Comparison of ENCODE assay signal across 18 cellular contexts in the genomic region with DNA sequence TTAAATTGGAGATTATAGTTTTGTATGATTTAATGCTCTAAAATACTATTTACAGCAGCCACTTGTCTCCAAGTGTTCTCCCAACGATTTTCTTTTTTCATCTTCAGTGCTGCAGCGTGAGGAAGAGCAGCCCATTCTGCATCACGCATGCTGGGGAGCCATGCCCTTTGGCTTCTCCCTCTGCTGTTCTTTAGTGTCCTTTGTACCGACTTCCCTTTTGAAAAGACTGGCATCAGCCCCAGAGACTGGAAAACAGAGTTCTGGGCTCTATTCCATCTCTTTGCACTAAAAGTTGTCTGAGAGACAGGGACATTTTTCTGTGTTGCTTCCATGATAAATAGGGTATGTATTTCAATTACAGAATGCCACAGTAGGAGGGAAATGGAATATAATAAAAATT.
DNase-seq lines count a peak whose midpoint lies in the region; ATAC-seq and TF ChIP-seq lines count a peak whose summit lies in the region.
"Had no signal": no experiment of that assay in that cellular context is flagged by ENCODE, and none has a peak within 500 bp of the region (broad histone marks: within the 10 kb centered on the region; RNA-seq: fewer than 3 reads in every experiment).

No MANE protein-coding gene starts in this region.

- H3K18ac ChIP-seq in mesenchymal stem cell (ENCODE audit: low read depth in 1 of 2, low read length in 2 of 2): peak overlapping the region in 1 of 2 experiments; percentile 21

- H2AFZ ChIP-seq in mesenchymal stem cell (ENCODE audit: low read depth, low read length): no peak overlapping the region

- H4K8ac ChIP-seq in mesenchymal stem cell (ENCODE audit: low read length): no peak overlapping the region

- no peak overlapping the region for H3K23ac ChIP-seq in mesenchymal stem cell (ENCODE audit: low read length in 2 of 2)

- H3K4me1 ChIP-seq in ascending aorta: peaks cover 4 to 5% of the 10 kb centered on the region in 2 donors
- peaks cover 2% of the 10 kb centered on the region for H3K4me1 ChIP-seq in mesenchymal stem cell (ENCODE audit: control insufficient read depth, insufficient read depth, low read depth, low read length)
- H3K4me1 ChIP-seq: Caco-2, pancreas had no signal

- 87% methylated on average over 4 of the region's 4 CpGs for WGBS in mesenchymal stem cell

- H4K91ac ChIP-seq in mesenchymal stem cell (ENCODE audit: low read length): no peak overlapping the region

- H3K9me3 ChIP-seq in ascending aorta (no peaks in the 10 kb centered on the region), mesenchymal stem cell (ENCODE audit: control insufficient read depth, low read length) (no peaks in the 10 kb centered on the region)
- H3K9me3 ChIP-seq: Caco-2, heart left ventricle, pancreas had no signal

- no peaks in the 10 kb centered on the region for H3K27me3 ChIP-seq in ascending aorta
- H3K27me3 ChIP-seq in mesenchymal stem cell (ENCODE audit: control insufficient read depth in 1 of 2, insufficient read depth in 1 of 2, low read length in 2 of 2): no peaks in the 10 kb centered on the region
- H3K27me3 ChIP-seq: heart left ventricle, pancreas had no signal

- peak; percentile 82 for DNase-seq in Ammon's horn (ENCODE audit: low spot score)
- no peak for DNase-seq in ascending aorta (ENCODE audit: low spot score in 2 of 2)
- DNase-seq in left ventricle myocardium superior: no peak
- peak; percentile 74 for DNase-seq in putamen (ENCODE audit: low spot score)
- DNase-seq in NCI-H1436 (lab: John Stamatoyannopoulos, UW): no peak
- DNase-seq in mesenchymal stem cell: no peak
- DNase-seq: activated CD4-positive, alpha-beta T cell treated with anti-CD3 and anti-CD28 coated beads, Interleukin-2, amount 50 U/mL, for 48 hours; activated naive CD8-positive, alpha-beta T cell treated with anti-CD3 and anti-CD28 coated beads, Interleukin-2, amount 10 ng/mL, durations not matched to agents 7 days and 5 days; activated T-cell treated with anti-CD3 and anti-CD28 coated beads, Interleukin-2, amount 50 U/mL, for 4 hours; Caco-2; erythroblast; heart left ventricle; IMR-90; NCI-H2081; pancreas; stimulated activated naive CD8-positive, alpha-beta T cell treated with anti-CD3 and anti-CD28 coated beads, Interleukin-15, amount 100 ng/mL, for 72 hours had no signal

- H3K4me2 ChIP-seq in mesenchymal stem cell (ENCODE audit: low read length, poor library complexity, severe bottlenecking): no peak overlapping the region

- H2BK120ac ChIP-seq in mesenchymal stem cell (ENCODE audit: low read depth, low read length): no peak overlapping the region

- H2BK12ac ChIP-seq in mesenchymal stem cell (ENCODE audit: low read length in 2 of 2): no peak overlapping the region

- H3K36me3 ChIP-seq in ascending aorta (peaks cover 0 to 4% of the 10 kb centered on the region in 2 donors), mesenchymal stem cell (ENCODE audit: control insufficient read depth in 1 of 2, insufficient read depth in 2 of 2, low read depth in 1 of 2, low read length in 2 of 2) (no peaks in the 10 kb centered on the region)
- H3K36me3 ChIP-seq: heart left ventricle, pancreas had no signal

- no peak overlapping the region for H2BK15ac ChIP-seq in mesenchymal stem cell (ENCODE audit: low read depth, poor library complexity, severe bottlenecking)

- no peak overlapping the region for H3K4ac ChIP-seq in mesenchymal stem cell (ENCODE audit: low read depth in 1 of 2, low read length in 2 of 2)

- H3K14ac ChIP-seq in mesenchymal stem cell (ENCODE audit: low read length in 2 of 2): no peak overlapping the region

- intact Hi-C loops in ascending aorta (cut with DNase I) (loop anchor here (10.0 kb wide), 1 partner anchor 111 kb away; no protein-coding TSS in a partner anchor), left ventricle myocardium superior (cut with micrococcal nuclease) (no loop called here)

- H3K4me3 ChIP-seq in ascending aorta (peak overlapping the region in 1 of 2 donors; percentile 41), mesenchymal stem cell (ENCODE audit: insufficient read depth in 1 of 2, low read depth in 1 of 2, low read length in 2 of 2) (no peak overlapping the region)
- H3K4me3 ChIP-seq: heart left ventricle, pancreas had no signal

- ATAC-seq in left ventricle myocardium superior (peak; percentile 44), HG03432 (IDR thresholded peaks at IDR 0.05; ENCODE audit: unreplicated experiment) (no peak), GM19397 (IDR thresholded peaks at IDR 0.05; ENCODE audit: unreplicated experiment) (no peak)
- ATAC-seq: activated T-cell treated with anti-CD3 and anti-CD28 coated beads, Interleukin-2, amount 50 U/mL, for 4 hours; stimulated activated naive CD8-positive, alpha-beta T cell treated with anti-CD3 and anti-CD28 coated beads, Interleukin-15, amount 100 ng/mL, for 72 hours had no signal

- H3K27ac ChIP-seq in ascending aorta: peak overlapping the region; percentile 18 to 42
- H3K27ac ChIP-seq in mesenchymal stem cell (ENCODE audit: low read length, poor library complexity, severe bottlenecking): no peak overlapping the region
- H3K27ac ChIP-seq: pancreas had no signal

- H3K9ac ChIP-seq in mesenchymal stem cell (ENCODE audit: low read length): no peak overlapping the region

- no peaks in the 10 kb centered on the region for H3K79me1 ChIP-seq in mesenchymal stem cell (replicated peaks; ENCODE audit: low read length, poor library complexity, severe bottlenecking)

- TF ChIP-seq CTCF in ascending aorta (IDR thresholded peaks at IDR 0.05): no peak

- H2BK5ac ChIP-seq in mesenchymal stem cell (ENCODE audit: low read depth, low read length, poor library complexity, severe bottlenecking): no peak overlapping the region

- no peak overlapping the region for H2AK5ac ChIP-seq in mesenchymal stem cell (ENCODE audit: low read length, severe bottlenecking)

Comparison
In these comparisons a context has a peak if more than half of its experiments do, and no peak if none do; other contexts are left out.
1. DNase-seq: peak in Ammon's horn (single experiment) and putamen (single experiment); none in ascending aorta (0 of 2), left ventricle myocardium superior (single experiment), NCI-H1436 (single experiment) and mesenchymal stem cell (single experiment).